Comparison of ENCODE assay signal across 13 cellular contexts in the genomic region with DNA sequence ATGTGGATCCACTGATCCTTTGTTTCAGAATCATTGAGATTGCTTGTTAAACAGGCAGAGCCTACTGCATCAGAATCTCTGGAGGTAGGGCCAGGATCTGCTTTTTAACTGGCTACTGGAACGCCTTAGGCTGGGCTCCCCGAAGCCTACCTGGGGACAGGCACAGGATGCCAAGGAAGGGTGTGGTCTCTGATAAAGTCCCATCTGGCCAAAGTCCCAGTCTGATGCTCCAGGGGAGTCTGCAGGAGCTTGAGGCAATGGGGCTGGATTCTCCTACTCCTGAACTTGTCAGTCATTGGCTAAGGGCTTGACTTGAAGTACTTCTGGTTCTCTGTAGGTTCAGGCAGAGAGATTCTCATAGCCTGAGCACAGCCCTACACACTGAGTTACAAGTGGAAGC. TPM values are rescaled to one million over a fixed set of nuclear protein-coding genes. Genes with fewer than 3 reads are reported as not detected.
DNase-seq lines count a peak whose midpoint lies in the region; ATAC-seq and TF ChIP-seq lines count a peak whose summit lies in the region.
"Had no signal": no experiment of that assay in that cellular context is flagged by ENCODE, and none has a peak within 500 bp of the region (broad histone marks: within the 10 kb centered on the region; RNA-seq: fewer than 3 reads in every experiment).

No MANE protein-coding gene starts in this region.

- H3K27ac Mint-ChIP-seq in MCF 10A (ENCODE audit: low read depth, unreplicated experiment) = no peak overlapping the region
- H3K27ac Mint-ChIP-seq: CD8-positive, alpha-beta T cell; H9 had no signal

- no peaks in the 10 kb centered on the region for H3K36me3 ChIP-seq in upper lobe of right lung
- H3K36me3 ChIP-seq: BLaER1 had no signal

- CTCF ChIA-PET in MCF 10A (lab: Yijun Ruan, JAX) = interaction anchor here (0.6 to 1.7 kb wide), 2 partner anchors 155 to 278 kb away, joined by 4 to 5 read pairs; no protein-coding TSS in a partner anchor

- no peak overlapping the region for H3K4me3 Mint-ChIP-seq in MCF 10A (ENCODE audit: unreplicated experiment)
- H3K4me3 Mint-ChIP-seq: CD8-positive, alpha-beta T cell; H9 had no signal

- H3K27me3 ChIP-seq in upper lobe of right lung = no peaks in the 10 kb centered on the region
- H3K27me3 ChIP-seq: BLaER1 had no signal

- no peaks in the 10 kb centered on the region for H3K9me3 Mint-ChIP-seq in MCF 10A (ENCODE audit: unreplicated experiment)
- H3K9me3 Mint-ChIP-seq: CD8-positive, alpha-beta T cell had no signal

- POLR2A ChIA-PET in MCF 10A (lab: Yijun Ruan, JAX) = interaction anchor here (0.7 to 0.8 kb wide), 2 partner anchors 142 to 187 kb away, joined by 3 read pairs; no protein-coding TSS in a partner anchor

- no peak overlapping the region for H3K4me3 ChIP-seq in upper lobe of right lung
- H3K4me3 ChIP-seq: BLaER1 had no signal

- intact Hi-C loops in left colon (cut with DNase I, micrococcal nuclease) (no loop called here), upper lobe of right lung (cut with DNase I) (no loop called here), MCF 10A (cut with micrococcal nuclease) (no loop called here)

- ATAC-seq in left colon = peak; percentile 44
- ATAC-seq in upper lobe of right lung = peak; percentile 42
- ATAC-seq in HG03159 (IDR thresholded peaks at IDR 0.05; ENCODE audit: unreplicated experiment) = no peak
- ATAC-seq: CD8-positive, alpha-beta T cell had no signal

- peak; percentile 62 for DNase-seq in NCI-H345 (lab: John Stamatoyannopoulos, UW)
- DNase-seq in NCI-H345 treated with DMSO at 0.1 percent for 48 hours (lab: John Stamatoyannopoulos, UW; ENCODE audit: unreplicated experiment) = no peak
- peak; percentile 23 for DNase-seq in SW480 (ENCODE audit: low spot score)
- no peak for DNase-seq in left colon
- no peak for DNase-seq in upper lobe of right lung
- DNase-seq in MCF 10A (ENCODE audit: unreplicated experiment) = no peak
- DNase-seq in central memory CD4-positive, alpha-beta T cell = no peak
- DNase-seq: CD8-positive, alpha-beta T cell; H9 had no signal

- no peaks in the 10 kb centered on the region for H3K27me3 Mint-ChIP-seq in MCF 10A (ENCODE audit: insufficient read depth, unreplicated experiment)

- BruUV-seq in MCF 10A (replicated peaks; lab: Mats Ljungman, UMichigan) = no TSS peak

- H3K4me1 Mint-ChIP-seq in MCF 10A (ENCODE audit: insufficient read depth, unreplicated experiment) = no peaks in the 10 kb centered on the region
- H3K4me1 Mint-ChIP-seq: H9 had no signal

- no peaks in the 10 kb centered on the region for H3K9me3 ChIP-seq in upper lobe of right lung

- no peaks in the 10 kb centered on the region for H3K4me1 ChIP-seq in upper lobe of right lung
- H3K4me1 ChIP-seq: BLaER1 had no signal

- H3K36me3 Mint-ChIP-seq in MCF 10A (ENCODE audit: insufficient read depth, unreplicated experiment) = no peaks in the 10 kb centered on the region
- H3K36me3 Mint-ChIP-seq: CD8-positive, alpha-beta T cell had no signal

- TF ChIP-seq CTCF in upper lobe of right lung (IDR thresholded peaks at IDR 0.05) (no peak), MCF 10A (IDR thresholded peaks at IDR 0.05; ENCODE audit: unreplicated experiment) (no peak)

- H3K27ac ChIP-seq in upper lobe of right lung = no peak overlapping the region
- H3K27ac ChIP-seq: 22Rv1, BLaER1, HL-60 had no signal

RNA-seq across cellular contexts. Expression of a gene that starts 22.4 kb away (rescaled TPM):
- total RNA-seq in left colon = not detected
- 0.67 TPM for total RNA-seq in upper lobe of right lung
- total RNA-seq in MCF 10A (2022) = not detected in 2 replicates
- total RNA-seq: CD8-positive, alpha-beta T cell had no signal

Comparison
In these comparisons a context has a peak if more than half of its experiments do, and no peak if none do; other contexts are left out.
1. DNase-seq: peak in NCI-H345 (single experiment) and SW480 (single experiment); none in NCI-H345 treated with DMSO at 0.1 percent for 48 hours (single experiment), left colon (0 of 2), upper lobe of right lung (single experiment), MCF 10A (single experiment) and central memory CD4-positive, alpha-beta T cell (single experiment).